In genomic region chr1:16498573-16499359, GRCh38 we compare ENCODE assay signal across 8 cellular contexts. TPM values are rescaled to one million over a fixed set of nuclear protein-coding genes. Genes with fewer than 3 reads are reported as not detected.
DNase-seq lines count a peak whose midpoint lies in the region; ATAC-seq and TF ChIP-seq lines count a peak whose summit lies in the region.

No MANE protein-coding gene starts in this region.

- peak overlapping the region; percentile 75 for H3K27ac ChIP-seq in A673 (ENCODE audit: low read depth, low read length, poor library complexity, severe bottlenecking)
- H3K27ac ChIP-seq in VCaP = peak overlapping the region; percentile 68
- H3K27ac ChIP-seq in smooth muscle cell (ENCODE audit: low read depth) = no peak overlapping the region

- TF ChIP-seq CTCF in A673 (conservative IDR thresholded peaks at IDR 0.05; ENCODE audit: low read depth, low read length) (no peak), VCaP (conservative IDR thresholded peaks at IDR 0.05) (peak; percentile 44), smooth muscle cell (IDR thresholded peaks at IDR 0.05; ENCODE audit: borderline replicate concordance, insufficient read depth, poor library complexity, severe bottlenecking) (no peak)

- H3K4me2 ChIP-seq in smooth muscle cell = peak overlapping the region; percentile 90

- H3K27ac Mint-ChIP-seq in immature natural killer cell = peak overlapping the region in 5 of 6 donors; percentile 59 to 90 (median 82)

- DNase-seq in A673 (ENCODE audit: low spot score) = peak; percentile 92
- peak; percentile 92 for DNase-seq in NCI-H2196 (lab: John Stamatoyannopoulos, UW; ENCODE audit: unreplicated experiment)
- peak; percentile 73 to 88 for DNase-seq in T47D (ENCODE audit: low read depth in 1 of 2, low spot score in 1 of 2)
- peak; percentile 87 to 90 (median 90) for DNase-seq in immature natural killer cell
- DNase-seq in smooth muscle cell (lab: John Stamatoyannopoulos, UW; ENCODE audit: unreplicated experiment) = peak; percentile 75

- H3K27me3 Mint-ChIP-seq in immature natural killer cell (ENCODE audit: low read depth in 3 of 3) = peaks cover 0 to 1% (median 0%) of the 10 kb centered on the region in 3 donors

- H3K36me3 ChIP-seq in A673 (ENCODE audit: insufficient read depth, low read length, poor library complexity, severe bottlenecking) = no peaks in the 10 kb centered on the region
- H3K36me3 ChIP-seq in smooth muscle cell (ENCODE audit: low read depth) = no peaks in the 10 kb centered on the region

- H2AFZ ChIP-seq in smooth muscle cell (ENCODE audit: low read depth) = peak overlapping the region; percentile 77

- intact Hi-C loops in A673 (cut with micrococcal nuclease; ENCODE audit: unreplicated experiment) = no loop called here

- no peaks in the 10 kb centered on the region for H3K36me3 Mint-ChIP-seq in immature natural killer cell

- WGBS in smooth muscle cell (ENCODE audit: low lambda C conversion rate) = under 1% methylated on average over 78 of the region's 98 CpGs

- H3F3A ChIP-seq in smooth muscle cell (ENCODE audit: low read depth) = no peaks in the 10 kb centered on the region

- no peaks in the 10 kb centered on the region for H3K79me2 ChIP-seq in smooth muscle cell (ENCODE audit: low read depth)

- peak overlapping the region; percentile 39 for H3K9ac ChIP-seq in smooth muscle cell (ENCODE audit: low read depth)

- ATAC-seq in GM18867 (IDR thresholded peaks at IDR 0.05; ENCODE audit: unreplicated experiment) (peak; percentile 88), HG03103 (IDR thresholded peaks at IDR 0.05; ENCODE audit: low read depth, unreplicated experiment) (peak; percentile 61)

- peaks cover 24 to 25% of the 10 kb centered on the region in 2 donors for H3K4me1 Mint-ChIP-seq in immature natural killer cell

- no peaks in the 10 kb centered on the region for H3K27me3 ChIP-seq in A673 (replicated peaks; ENCODE audit: insufficient read depth, low read depth, low read length, poor library complexity)
- H3K27me3 ChIP-seq in smooth muscle cell (ENCODE audit: low read depth) = no peaks in the 10 kb centered on the region

- H3K4me3 ChIP-seq in A673 (ENCODE audit: low read depth, low read length, poor library complexity, severe bottlenecking) = peak overlapping the region; percentile 83
- peak overlapping the region; percentile 68 for H3K4me3 ChIP-seq in smooth muscle cell

- H3K9me3 ChIP-seq in A673 (ENCODE audit: low read depth, low read length, poor library complexity, severe bottlenecking) (no peaks in the 10 kb centered on the region), smooth muscle cell (replicated peaks; ENCODE audit: low read depth) (no peaks in the 10 kb centered on the region)

- H4K20me1 ChIP-seq in smooth muscle cell (ENCODE audit: low read depth) = no peaks in the 10 kb centered on the region

- in situ Hi-C loops in T47D (cut with HindIII; ENCODE audit: low pct_unique_long_range_greater_than_20kb, low sequenced_read_pairs) = no loop called here

- peak overlapping the region; percentile 86 to 93 (median 91) for H3K4me3 Mint-ChIP-seq in immature natural killer cell

- POLR2A ChIA-PET in A673 (lab: Charles Lee; ENCODE audit: low non-redundant PET) = no interaction called here

- CTCF ChIA-PET in A673 (lab: Charles Lee) = interaction anchor here (0.6 kb wide), 1 partner anchor 130 kb away, joined by 3 read pairs; no protein-coding TSS in a partner anchor

- H3K4me1 ChIP-seq in A673 (ENCODE audit: insufficient read depth, low read length, poor library complexity, severe bottlenecking) = no peaks in the 10 kb centered on the region
- peaks cover 7% of the 10 kb centered on the region for H3K4me1 ChIP-seq in smooth muscle cell (ENCODE audit: low read depth)

- H3K9me3 Mint-ChIP-seq in immature natural killer cell = no peaks in the 10 kb centered on the region

- no TSS peak for BruUV-seq in A673 (replicated peaks; lab: Mats Ljungman, UMichigan)

RNA-seq across cellular contexts. Expression of gene RNU1-1, which starts 15.3 kb away (rescaled TPM):
- total RNA-seq in A673 (2021) (1,866 and 1,908 TPM in 2 replicates), smooth muscle cell (under 0.01 TPM in 2 replicates)
- polyA plus RNA-seq in immature natural killer cell (10 to 100 TPM in 1 of 3 donors, not detected in 2; 28.1 TPM), smooth muscle cell (4.2 and 6.4 TPM in 2 replicates)

RNA-seq across cellular contexts. Expression of gene NECAP2, which starts 58.2 kb away (rescaled TPM):
- total RNA-seq in A673 (2021) (47.3 and 47.6 TPM in 2 replicates), smooth muscle cell (60.0 and 61.4 TPM in 2 replicates)
- polyA plus RNA-seq in immature natural killer cell (100 to 1,000 TPM; 108 to 141 (median 124) TPM), smooth muscle cell (49.5 and 60.4 TPM in 2 replicates)

Comparison
In these comparisons a context has a peak if more than half of its experiments do, and no peak if none do; other contexts are left out.
1. RNA of gene RNU1-1, which starts 15.3 kb away (total RNA-seq): 1,866 to 1,908 TPM in A673; under 0.01 TPM in smooth muscle cell; every median in the first group is over 1,000 times any median in the second.
2. Peak in every context shown above with its lines, with median percentiles within 50 percentile points of each other: DNase-seq.